In the genomic region with DNA sequence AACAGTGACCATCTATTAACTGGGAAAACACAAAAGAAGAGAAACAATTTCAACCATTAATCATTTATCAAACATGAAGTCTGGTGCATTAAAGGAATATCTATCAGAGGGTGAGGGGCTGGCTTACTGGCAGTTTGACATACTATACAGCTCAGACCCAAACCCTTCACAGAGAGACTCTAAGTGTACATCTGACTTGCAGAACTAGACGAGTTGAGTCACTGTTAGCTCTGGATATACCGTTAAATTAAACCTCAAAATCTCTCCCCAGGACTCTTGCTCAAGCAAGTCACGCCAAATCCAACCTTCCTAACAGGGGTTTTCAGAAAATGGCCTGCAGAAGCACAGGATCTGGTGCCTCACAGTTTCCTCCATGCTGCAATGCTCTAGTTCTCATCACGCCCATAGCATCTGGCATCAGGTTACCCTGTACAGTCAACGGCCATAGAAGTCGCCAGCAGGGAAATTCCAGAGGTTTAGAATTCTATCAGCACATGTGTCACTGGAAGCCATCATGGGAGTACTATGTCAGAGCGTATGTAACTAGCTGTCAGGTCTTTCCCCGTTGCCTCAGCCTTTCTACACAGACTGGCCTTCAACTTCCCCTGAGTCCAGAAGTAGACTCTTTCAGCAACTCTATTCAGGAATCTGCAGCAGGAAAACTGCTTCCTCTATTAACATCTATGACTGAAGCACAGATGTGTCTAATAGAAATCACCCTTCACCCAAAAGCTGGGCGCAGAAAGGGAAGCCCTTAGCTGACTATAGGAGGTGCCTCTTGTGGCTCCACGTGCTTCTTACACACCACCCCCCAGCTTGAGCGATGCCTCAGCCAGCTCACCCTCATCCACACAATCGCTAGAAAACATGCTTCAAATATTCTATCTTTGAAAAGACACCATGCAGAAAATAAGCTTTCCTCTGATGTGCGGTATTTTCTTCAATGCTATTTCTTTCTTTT, we compare ENCODE assay signal across 8 cellular contexts. TPM values are rescaled to one million over a fixed set of nuclear protein-coding genes. Genes with fewer than 3 reads are reported as not detected.
DNase-seq lines count a peak whose midpoint lies in the region; ATAC-seq and TF ChIP-seq lines count a peak whose summit lies in the region.

No MANE protein-coding gene starts in this region.

- H3K27ac Mint-ChIP-seq in osteocyte (ENCODE audit: unreplicated experiment), result peak overlapping the region; percentile 27

- H3K4me3 Mint-ChIP-seq in osteocyte (ENCODE audit: unreplicated experiment), result no peak overlapping the region

- H3K4me1 Mint-ChIP-seq in osteocyte (ENCODE audit: unreplicated experiment), result peaks cover 21% of the 10 kb centered on the region

- no peaks in the 10 kb centered on the region for H3K9me3 Mint-ChIP-seq in osteocyte (ENCODE audit: unreplicated experiment)

- TF ChIP-seq CTCF in osteocyte (IDR thresholded peaks at IDR 0.05), result no peak

- DNase-seq in ELR (ENCODE audit: low read depth) (peak; percentile 84), astrocyte of the hippocampus (ENCODE audit: low read depth, low spot score) (peak; percentile 19), osteocyte (ENCODE audit: extremely low spot score, unreplicated experiment) (no peak), NCI-H446 (lab: John Stamatoyannopoulos, UW) (no peak), NCI-H146 treated with DMSO at 0.1 percent for 48 hours (lab: John Stamatoyannopoulos, UW; ENCODE audit: unreplicated experiment) (no peak)
- no peak for DNase-seq in activated CD4-positive, CD25-positive, alpha-beta regulatory T cell treated with anti-CD3 and anti-CD28 coated beads, Interleukin-2, amount 50 U/mL, for 72 hours

- peak; percentile 75 for ATAC-seq in HG03442 (IDR thresholded peaks at IDR 0.05; ENCODE audit: unreplicated experiment)
- ATAC-seq in GM21717 (IDR thresholded peaks at IDR 0.05; ENCODE audit: unreplicated experiment), result no peak

- peaks cover 47% of the 10 kb centered on the region for H3K36me3 Mint-ChIP-seq in osteocyte (ENCODE audit: unreplicated experiment)

- no peaks in the 10 kb centered on the region for H3K27me3 Mint-ChIP-seq in osteocyte (ENCODE audit: unreplicated experiment)

RNA-seq across cellular contexts. Expression of a gene that starts 9.3 kb away (rescaled TPM):
- total RNA-seq in osteocyte, result 91.2 and 94.8 TPM in 2 replicates

RNA-seq across cellular contexts. Expression of a gene that starts 35.8 kb away (rescaled TPM):
- 34.1 and 38.8 TPM in 2 replicates for total RNA-seq in osteocyte

RNA-seq across cellular contexts. Expression of a gene that starts 36.1 kb away (rescaled TPM):
- total RNA-seq in osteocyte, result 19.6 and 21.1 TPM in 2 replicates

Comparison
In these comparisons a context has a peak if more than half of its experiments do, and no peak if none do; other contexts are left out.
1. DNase-seq: peak in ELR (single experiment) and astrocyte of the hippocampus (single experiment); none in osteocyte (single experiment), NCI-H446 (0 of 2), NCI-H146 treated with DMSO at 0.1 percent for 48 hours (single experiment) and activated CD4-positive, CD25-positive, alpha-beta regulatory T cell treated with anti-CD3 and anti-CD28 coated beads, Interleukin-2, amount 50 U/mL, for 72 hours (single experiment).